Comparison of ENCODE assay signal across 37 cellular contexts in genomic region chr19:3296446-3296845, GRCh38.
"Had no signal": no experiment of that assay in that cellular context is flagged by ENCODE, and none has a peak within 500 bp of the region (broad histone marks: within the 10 kb centered on the region; RNA-seq: fewer than 3 reads in every experiment).

No MANE protein-coding gene starts in this region.

- H3K4me1 ChIP-seq: adrenal gland, ascending aorta, body of pancreas, breast epithelium had no signal

- DNase-seq: activated effector memory CD4-positive, alpha-beta T cell treated with anti-CD3 and anti-CD28 coated beads, Interleukin-2, amount 50 U/mL, for 16 hours; activated effector memory CD4-positive, alpha-beta T cell treated with Interleukin-2 at 50 U/mL for 16 hours; activated gamma-delta T cell; activated gamma-delta T cell treated with Interleukin-2 at 50 U/mL for 16 hours; activated naive CD4-positive, alpha-beta T cell treated with anti-CD3 and anti-CD28 coated beads for 36 hours; activated naive CD4-positive, alpha-beta T cell treated with anti-CD3 and anti-CD28 coated beads, Interleukin-2, amount 10 ng/mL, durations not matched to agents 7 days and 5 days; activated naive CD4-positive, alpha-beta T cell treated with anti-CD3 and anti-CD28 coated beads, Interleukin-2, amount 50 U/mL, for 16 hours; activated naive CD4-positive, alpha-beta T cell treated with Interleukin-2 at 50 U/mL for 16 hours; activated naive CD8-positive, alpha-beta T cell treated with anti-CD3 and anti-CD28 coated beads for 36 hours; activated naive CD8-positive, alpha-beta T cell treated with anti-CD3 and anti-CD28 coated beads, Interleukin-2, amount 10 ng/mL, durations not matched to agents 7 days and 5 days; activated naive CD8-positive, alpha-beta T cell treated with anti-CD3 and anti-CD28 coated beads, Interleukin-2, amount 50 U/mL, for 24 hours; activated T-cell treated with anti-CD3 and anti-CD28 coated beads for 4 hours; activated T-cell treated with anti-CD3 and anti-CD28 coated beads, Interleukin-2, amount 50 U/mL, for 1 hour; activated T-cell treated with anti-CD3 and anti-CD28 coated beads, Interleukin-2, amount 50 U/mL, for 24 hours; activated T-cell treated with anti-CD3 and anti-CD28 coated beads, Interleukin-2, amount 50 U/mL, for 4 hours; activated T-cell treated with anti-CD3 and anti-CD28 coated beads, Interleukin-2, amount 50 U/mL, for 48 hours; activated T-cell treated with anti-CD3 and anti-CD28 coated beads, Interleukin-2, amount 50 U/mL, for 72 hours; adrenal gland; amniotic stem cell; amygdala; anterior cingulate cortex; aorta; body of pancreas; brain microvascular endothelial cell; caudate nucleus; central memory CD4-positive, alpha-beta T cell; cerebellar nuclear complex had no signal

- H3K4me3 Mint-ChIP-seq: activated naive CD4-positive, alpha-beta T cell treated with anti-CD3 and anti-CD28 coated beads for 36 hours; activated naive CD4-positive, alpha-beta T cell treated with anti-CD3 and anti-CD28 coated beads, Interleukin-2, amount 10 ng/mL, durations not matched to agents 7 days and 5 days; activated naive CD8-positive, alpha-beta T cell; activated naive CD8-positive, alpha-beta T cell treated with anti-CD3 and anti-CD28 coated beads for 36 hours; activated naive CD8-positive, alpha-beta T cell treated with anti-CD3 and anti-CD28 coated beads, Interleukin-2, amount 10 ng/mL, durations not matched to agents 7 days and 5 days; activated naive CD8-positive, alpha-beta T cell treated with anti-CD3 and anti-CD28 coated beads, Interleukin-2, amount 50 U/mL, for 24 hours; activated T-cell treated with anti-CD3 and anti-CD28 coated beads, Interleukin-2, amount 50 U/mL, for 24 hours; activated T-cell treated with anti-CD3 and anti-CD28 coated beads, Interleukin-2, amount 50 U/mL, for 4 hours; activated T-cell treated with anti-CD3 and anti-CD28 coated beads, Interleukin-2, amount 50 U/mL, for 72 hours; activated T-helper 1 cell treated with anti-CD3 and anti-CD28 coated beads, Interleukin-12 subunit alpha, Interleukin-12 subunit beta, Interleukin-2, Interleukin-4 antibody, amounts not matched to agents 30 ng/mL and 10 ng/mL and 1 ng/mL, durations not matched to agents 14 hours and 24 hours and 36 hours; activated T-helper 17 cell treated with anti-CD3 and anti-CD28 coated beads, Interleukin-2, amount 50 U/mL, for 72 hours; brain; central memory CD8-positive, alpha-beta T cell had no signal

- H3K27me3 ChIP-seq: adrenal gland, ascending aorta, body of pancreas, brain microvascular endothelial cell, cardiac muscle cell had no signal

- H3K27ac ChIP-seq: adrenal gland, ascending aorta, body of pancreas, brain microvascular endothelial cell, breast epithelium, cardiac muscle cell had no signal

- H3K36me3 ChIP-seq: adrenal gland, ascending aorta, brain microvascular endothelial cell, breast epithelium, cardiac muscle cell had no signal

- H3K4me3 ChIP-seq: adrenal gland, ascending aorta, body of pancreas, breast epithelium, cardiac muscle cell had no signal

- H3K36me3 Mint-ChIP-seq: activated naive CD4-positive, alpha-beta T cell treated with anti-CD3 and anti-CD28 coated beads, Interleukin-2, amount 10 ng/mL, durations not matched to agents 7 days and 5 days; activated naive CD4-positive, alpha-beta T cell treated with anti-CD3 and anti-CD28 coated beads, Interleukin-2, amount 50 U/mL, for 72 hours; activated naive CD8-positive, alpha-beta T cell; activated naive CD8-positive, alpha-beta T cell treated with anti-CD3 and anti-CD28 coated beads for 36 hours; activated naive CD8-positive, alpha-beta T cell treated with anti-CD3 and anti-CD28 coated beads, Interleukin-2, amount 10 ng/mL, durations not matched to agents 7 days and 5 days had no signal

- H3K9me3 ChIP-seq: adrenal gland, ascending aorta, body of pancreas, breast epithelium had no signal

- H3K27me3 Mint-ChIP-seq: brain had no signal

- H3K4me1 Mint-ChIP-seq: activated naive CD4-positive, alpha-beta T cell treated with anti-CD3 and anti-CD28 coated beads, Interleukin-2, amount 10 ng/mL, durations not matched to agents 7 days and 5 days; activated naive CD8-positive, alpha-beta T cell treated with anti-CD3 and anti-CD28 coated beads for 36 hours; activated naive CD8-positive, alpha-beta T cell treated with anti-CD3 and anti-CD28 coated beads, Interleukin-2, amount 10 ng/mL, durations not matched to agents 7 days and 5 days; activated naive CD8-positive, alpha-beta T cell treated with anti-CD3 and anti-CD28 coated beads, Interleukin-2, amount 50 U/mL, for 24 hours; activated T-helper 17 cell treated with anti-CD3 and anti-CD28 coated beads, Interleukin-2, amount 50 U/mL, for 72 hours; brain; central memory CD8-positive, alpha-beta T cell had no signal

- ATAC-seq: activated naive CD4-positive, alpha-beta T cell treated with anti-CD3 and anti-CD28 coated beads, Interleukin-2, amount 50 U/mL, for 72 hours; activated naive CD8-positive, alpha-beta T cell treated with anti-CD3 and anti-CD28 coated beads, Interleukin-2, amount 50 U/mL, for 24 hours; activated T-cell treated with anti-CD3 and anti-CD28 coated beads, Interleukin-2, amount 50 U/mL, for 4 hours; activated T-cell treated with anti-CD3 and anti-CD28 coated beads, Interleukin-2, amount 50 U/mL, for 72 hours; activated T-helper 17 cell treated with anti-CD3 and anti-CD28 coated beads, Interleukin-2, amount 50 U/mL, for 72 hours; body of pancreas had no signal

- H3K9me3 Mint-ChIP-seq: activated naive CD4-positive, alpha-beta T cell treated with anti-CD3 and anti-CD28 coated beads for 36 hours; activated naive CD4-positive, alpha-beta T cell treated with anti-CD3 and anti-CD28 coated beads, Interleukin-2, amount 10 ng/mL, durations not matched to agents 7 days and 5 days; activated naive CD8-positive, alpha-beta T cell treated with anti-CD3 and anti-CD28 coated beads for 36 hours; activated naive CD8-positive, alpha-beta T cell treated with anti-CD3 and anti-CD28 coated beads, Interleukin-2, amount 50 U/mL, for 24 hours; activated T-cell treated with anti-CD3 and anti-CD28 coated beads, Interleukin-2, amount 50 U/mL, for 24 hours; activated T-helper 1 cell treated with anti-CD3 and anti-CD28 coated beads, Interleukin-12 subunit alpha, Interleukin-12 subunit beta, Interleukin-2, Interleukin-4 antibody, amounts not matched to agents 30 ng/mL and 10 ng/mL and 1 ng/mL, durations not matched to agents 14 hours and 24 hours and 36 hours; activated T-helper 17 cell treated with anti-CD3 and anti-CD28 coated beads, Interleukin-2, amount 50 U/mL, for 72 hours; activated T-helper 2 cell treated with anti-CD3 and anti-CD28 coated beads, Interferon-gamma antibody, Interleukin-2, Interleukin-4, amounts not matched to agents 10 μg/mL and 5 μg/mL and 100 μg/mL, durations not matched to agents 14 hours and 24 hours and 36 hours; brain; central memory CD8-positive, alpha-beta T cell had no signal

- H3K27ac Mint-ChIP-seq: activated naive CD4-positive, alpha-beta T cell treated with anti-CD3 and anti-CD28 coated beads for 36 hours; activated naive CD4-positive, alpha-beta T cell treated with anti-CD3 and anti-CD28 coated beads, Interleukin-2, amount 10 ng/mL, durations not matched to agents 7 days and 5 days; activated naive CD4-positive, alpha-beta T cell treated with anti-CD3 and anti-CD28 coated beads, Interleukin-2, amount 50 U/mL, for 72 hours; activated naive CD8-positive, alpha-beta T cell; activated naive CD8-positive, alpha-beta T cell treated with anti-CD3 and anti-CD28 coated beads for 36 hours; activated naive CD8-positive, alpha-beta T cell treated with anti-CD3 and anti-CD28 coated beads, Interleukin-2, amount 10 ng/mL, durations not matched to agents 7 days and 5 days; activated naive CD8-positive, alpha-beta T cell treated with anti-CD3 and anti-CD28 coated beads, Interleukin-2, amount 50 U/mL, for 24 hours; activated T-cell treated with anti-CD3 and anti-CD28 coated beads, Interleukin-2, amount 50 U/mL, for 24 hours; activated T-cell treated with anti-CD3 and anti-CD28 coated beads, Interleukin-2, amount 50 U/mL, for 72 hours; activated T-helper 1 cell treated with anti-CD3 and anti-CD28 coated beads, Interleukin-12 subunit alpha, Interleukin-12 subunit beta, Interleukin-2, Interleukin-4 antibody, amounts not matched to agents 30 ng/mL and 10 ng/mL and 1 ng/mL, durations not matched to agents 14 hours and 24 hours and 36 hours; activated T-helper 17 cell treated with anti-CD3 and anti-CD28 coated beads, Interleukin-2, amount 50 U/mL, for 72 hours; activated T-helper 2 cell treated with anti-CD3 and anti-CD28 coated beads, Interferon-gamma antibody, Interleukin-2, Interleukin-4, amounts not matched to agents 10 μg/mL and 5 μg/mL and 100 μg/mL, durations not matched to agents 14 hours and 24 hours and 36 hours; brain had no signal
